Comparison of ENCODE assay signal across 23 cellular contexts in genomic region chr4:7309636-7310035, GRCh38.
"Had no signal": no experiment of that assay in that cellular context is flagged by ENCODE, and none has a peak within 500 bp of the region (broad histone marks: within the 10 kb centered on the region; RNA-seq: fewer than 3 reads in every experiment).

No MANE protein-coding gene starts in this region.

- FAIRE-seq: endothelial cell of umbilical vein had no signal

- H3K4me1 Mint-ChIP-seq: naive B cell; stimulated activated memory B cell treated with anti-CD40 and anti-IgM and Interleukin-4, amounts not matched to agents 10 μg/mL and 1 μg/mL and 100 μg/mL, for 72 hours had no signal

- H3K79me2 ChIP-seq: hepatocyte had no signal

- H3K27me3 ChIP-seq: hepatocyte had no signal

- H3K4me3 ChIP-seq: hepatocyte, lung, psoas muscle, spleen, thoracic aorta, transverse colon had no signal

- DNase-seq: central memory CD4-positive, alpha-beta T cell; cortex of kidney; effector memory CD8-positive, alpha-beta T cell; erythroblast; foreskin keratinocyte; mesendoderm; naive B cell; retina; spleen; stimulated activated CD4-positive, alpha-beta T cell treated with anti-CD3 and anti-CD28 coated beads, Interleukin-15, amount 100 ng/mL, for 24 hours; stimulated activated CD4-positive, alpha-beta T cell treated with anti-CD3 and anti-CD28 coated beads, Interleukin-1b, Interleukin-23, amount 100 ng/mL, for 48 hours; stimulated activated CD4-positive, alpha-beta T cell treated with anti-CD3 and anti-CD28 coated beads, Interleukin-4, amount 100 ng/mL, for 24 hours; transverse colon had no signal

- H3K4me1 ChIP-seq: foreskin keratinocyte, psoas muscle, spleen, transverse colon had no signal

- H3K27ac ChIP-seq: foreskin keratinocyte, hepatocyte, neutrophil, psoas muscle, spleen, thoracic aorta, transverse colon had no signal

- H3K4me3 Mint-ChIP-seq: effector memory CD8-positive, alpha-beta T cell; naive B cell; nephron; stimulated activated memory B cell treated with anti-CD40 and anti-IgM and Interleukin-4, amounts not matched to agents 10 μg/mL and 1 μg/mL and 100 μg/mL, for 72 hours; stimulated activated naive CD8-positive, alpha-beta T cell treated with anti-CD3 and anti-CD28 coated beads, Interleukin-15, Interleukin-2, amounts not matched to agents 100 ng/mL and 50 ng/mL, for 24 hours had no signal

- H3K9me3 ChIP-seq: neutrophil, psoas muscle, spleen, thoracic aorta, transverse colon had no signal

- H3K36me3 ChIP-seq: neutrophil, spleen, thoracic aorta, transverse colon had no signal

- H3K36me3 Mint-ChIP-seq: naive B cell; stimulated activated memory B cell treated with anti-CD40 and anti-IgM and Interleukin-4, amounts not matched to agents 10 μg/mL and 1 μg/mL and 100 μg/mL, for 72 hours had no signal

- H2AFZ ChIP-seq: hepatocyte had no signal

- H3K9me3 Mint-ChIP-seq: effector memory CD8-positive, alpha-beta T cell; naive B cell; nephron; stimulated activated memory B cell treated with anti-CD40 and anti-IgM and Interleukin-4, amounts not matched to agents 10 μg/mL and 1 μg/mL and 100 μg/mL, for 72 hours; stimulated activated naive CD8-positive, alpha-beta T cell treated with anti-CD3 and anti-CD28 coated beads, Interleukin-15, Interleukin-2, amounts not matched to agents 100 ng/mL and 50 ng/mL, for 24 hours had no signal

- H3K27ac Mint-ChIP-seq: stimulated activated memory B cell treated with anti-CD40 and anti-IgM and Interleukin-4, amounts not matched to agents 10 μg/mL and 1 μg/mL and 100 μg/mL, for 72 hours; stimulated activated naive CD8-positive, alpha-beta T cell treated with anti-CD3 and anti-CD28 coated beads, Interleukin-15, Interleukin-2, amounts not matched to agents 100 ng/mL and 50 ng/mL, for 24 hours had no signal

- ATAC-seq: effector memory CD8-positive, alpha-beta T cell; foreskin keratinocyte; left lobe of liver; stimulated activated memory B cell treated with anti-CD40 and anti-IgM and Interleukin-4, amounts not matched to agents 10 μg/mL and 1 μg/mL and 100 μg/mL, for 72 hours had no signal

- H3K4me2 ChIP-seq: hepatocyte had no signal
